In the genomic region with DNA sequence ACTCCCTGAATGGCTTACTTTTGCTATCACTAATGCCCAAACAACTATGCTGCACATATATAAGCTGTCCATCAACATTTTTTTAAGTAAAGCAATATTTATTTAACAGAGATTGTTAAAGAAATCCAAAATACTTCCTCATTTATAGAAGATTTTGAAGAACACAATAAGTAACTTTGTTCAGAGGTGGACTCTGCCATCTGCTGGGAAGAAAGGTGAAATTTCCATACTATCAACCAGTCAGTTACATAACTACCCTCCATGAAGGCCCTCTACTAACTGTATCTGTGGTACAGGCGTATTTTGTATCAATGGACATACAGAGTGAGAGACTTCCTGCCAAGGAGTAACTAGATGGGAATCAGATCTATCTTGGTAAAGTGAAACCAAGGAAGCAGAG, we compare ENCODE assay signal across 8 cellular contexts.
DNase-seq lines count a peak whose midpoint lies in the region; ATAC-seq and TF ChIP-seq lines count a peak whose summit lies in the region.

No MANE protein-coding gene starts in this region.

- no peak overlapping the region for H3K4me3 ChIP-seq in HFF-Myc (replicated peaks; ENCODE audit: low read depth, low read length)

- ATAC-seq in HG03039 (IDR thresholded peaks at IDR 0.05; ENCODE audit: unreplicated experiment): no peak

- DNase-seq in NCI-H1105 treated with DMSO at 0.1 percent for 48 hours (lab: John Stamatoyannopoulos, UW): peak; percentile 22
- no peak for DNase-seq in NCI-H1105 (lab: John Stamatoyannopoulos, UW)
- no peak for DNase-seq in HFF-Myc (ENCODE audit: extremely low read depth, low read depth)
- DNase-seq in RPMI8226: peak; percentile 63
- peak; percentile 27 for DNase-seq in fibroblast of gingiva (ENCODE audit: low read depth)
- DNase-seq in putamen (ENCODE audit: low spot score): peak; percentile 70
- DNase-seq in NK-92 treated with Interleukin-12 subunit alpha and Interleukin-12 subunit beta, amount 100 ng/mL, for 24 hours (lab: John Stamatoyannopoulos, UW): no peak

- TF ChIP-seq CTCF in HFF-Myc (IDR thresholded peaks at IDR 0.05; ENCODE audit: low read depth, low read length, missing control alignments): peak; percentile 40

Comparison
In these comparisons a context has a peak if more than half of its experiments do, and no peak if none do; other contexts are left out.
1. DNase-seq: peak in NCI-H1105 treated with DMSO at 0.1 percent for 48 hours (single experiment), RPMI8226 (single experiment), fibroblast of gingiva (single experiment) and putamen (single experiment); none in NCI-H1105 (single experiment), HFF-Myc (single experiment) and NK-92 treated with Interleukin-12 subunit alpha and Interleukin-12 subunit beta, amount 100 ng/mL, for 24 hours (single experiment).